Comparison of ENCODE assay signal across 8 cellular contexts in genomic region chr10:79525049-79525710, GRCh38.
DNase-seq lines count a peak whose midpoint lies in the region; ATAC-seq and FAIRE-seq lines count a peak whose summit lies in the region.
"Not testable (repeated sequence)": the region's sequence is repeated elsewhere in the genome, so short reads cannot be mapped to it uniquely, and the experiment has no call there.

No MANE protein-coding gene starts in this region.

- not testable (repeated sequence) for DNase-seq in GM19239 (ENCODE audit: insufficient read length, low spot score); urothelium cell line (ENCODE audit: low spot score)
- peak; percentile 3 for DNase-seq in NCI-H2171 treated with DMSO at 0.1 percent for 48 hours (lab: John Stamatoyannopoulos, UW)

- peak; percentile 94 for ATAC-seq in GM18511 (IDR thresholded peaks at IDR 0.05; ENCODE audit: unreplicated experiment)
- ATAC-seq in GM21390 (IDR thresholded peaks at IDR 0.05; ENCODE audit: unreplicated experiment): peak; percentile 91
- ATAC-seq in HG02610 (IDR thresholded peaks at IDR 0.05; ENCODE audit: unreplicated experiment): peak; percentile 90
- ATAC-seq in HG02981 (IDR thresholded peaks at IDR 0.05; ENCODE audit: unreplicated experiment): peak; percentile 98
- ATAC-seq in HG03280 (IDR thresholded peaks at IDR 0.05; ENCODE audit: unreplicated experiment): peak; percentile 95

- FAIRE-seq in GM19239 (lab: Jason Lieb, UNC): peak; percentile 99
- peak; percentile 56 for FAIRE-seq in urothelium cell line (lab: Jason Lieb, UNC)
